Comparison of ENCODE assay signal across 17 cellular contexts in the genomic region with DNA sequence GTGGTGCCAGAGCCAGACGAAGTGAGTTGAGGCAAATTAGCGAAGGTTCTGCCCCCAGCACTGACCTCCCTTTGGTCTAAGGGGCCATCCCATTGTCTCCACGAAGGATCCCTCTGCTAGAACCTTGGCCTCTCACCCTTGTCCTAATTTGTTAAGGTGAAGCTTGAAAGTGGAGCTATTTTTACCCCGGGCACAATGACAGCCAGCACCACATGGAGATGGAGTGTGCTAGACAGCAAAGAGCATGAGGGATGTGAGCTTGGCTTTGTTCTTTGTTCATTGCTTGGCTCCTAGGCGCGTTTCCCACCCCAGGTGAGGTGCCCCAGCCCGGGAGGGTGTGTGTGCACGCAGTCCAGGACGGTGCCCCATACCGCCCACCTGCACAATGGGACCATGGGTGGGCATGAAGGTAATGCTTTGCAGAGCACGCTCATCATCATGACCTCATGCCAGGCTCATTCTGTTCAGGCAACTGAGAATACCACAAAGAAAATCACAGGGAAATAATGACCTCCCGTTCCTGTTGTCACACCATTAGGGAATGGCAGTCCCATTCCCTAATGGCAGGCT.
DNase-seq lines count a peak whose midpoint lies in the region; ATAC-seq and TF ChIP-seq lines count a peak whose summit lies in the region.
"Had no signal": no experiment of that assay in that cellular context is flagged by ENCODE, and none has a peak within 500 bp of the region (broad histone marks: within the 10 kb centered on the region; RNA-seq: fewer than 3 reads in every experiment).

No MANE protein-coding gene starts in this region.

- no peaks in the 10 kb centered on the region for H3K4me1 ChIP-seq in lung (ENCODE audit: control insufficient read depth in 2 of 2, insufficient read depth in 2 of 2, low read length in 2 of 2)
- H3K4me1 ChIP-seq: A549 had no signal

- H3K27me3 ChIP-seq in lung (ENCODE audit: control insufficient read depth, insufficient read depth) = no peaks in the 10 kb centered on the region

- H3K9me3 ChIP-seq in lung (ENCODE audit: control insufficient read depth in 2 of 2, insufficient read depth in 1 of 2, low read length in 1 of 2) = no peaks in the 10 kb centered on the region
- H3K9me3 ChIP-seq: A549 had no signal

- H3K4me3 ChIP-seq in lung = no peak overlapping the region
- H3K4me3 ChIP-seq: A549 had no signal

- H3K36me3 ChIP-seq in lung (ENCODE audit: control insufficient read depth in 2 of 2, insufficient read depth in 2 of 2, low read length in 2 of 2) = no peaks in the 10 kb centered on the region

- intact Hi-C loops in Right ventricle myocardium inferior (cut with DNase I) = no loop called here
- intact Hi-C loops in cardiac septum (cut with DNase I) = no loop called here
- intact Hi-C loops in left cardiac atrium (cut with DNase I) = loop anchor here in 1 of 2 donors (10.0 kb wide), 1 partner anchor 368 kb away; no protein-coding TSS in a partner anchor

- peak; percentile 76 for ATAC-seq in Right ventricle myocardium inferior
- ATAC-seq in left cardiac atrium = peak; percentile 24 to 27
- ATAC-seq in lung (ENCODE audit: insufficient read depth, low FRiP score) = peak; percentile 19
- no peak for ATAC-seq in GM21526 (IDR thresholded peaks at IDR 0.05; ENCODE audit: low FRiP score, unreplicated experiment)
- ATAC-seq in activated CD4-positive, CD25-positive, alpha-beta regulatory T cell treated with anti-CD3 and anti-CD28 coated beads, Interleukin-2, amount 50 U/mL, for 24 hours = no peak
- ATAC-seq: A549 had no signal

- 86 to 89% methylated on average over 12 of the region's 12 CpGs for WGBS in lung, 2 donors

- no peak overlapping the region for H3K27ac ChIP-seq in lung (ENCODE audit: low read depth in 1 of 2, low read length in 1 of 2)
- H3K27ac ChIP-seq: 22Rv1, A549, C4-2B had no signal

- TF ChIP-seq CTCF in lung (IDR thresholded peaks at IDR 0.05; ENCODE audit: control extremely low read depth, extremely low read depth) = no peak

- no peak for DNase-seq in Right ventricle myocardium inferior (ENCODE audit: missing footprints)
- DNase-seq in cardiac septum (ENCODE audit: low spot score) = no peak
- DNase-seq in left cardiac atrium = no peak
- no peak for DNase-seq in lung (ENCODE audit: low spot score)
- no peak for DNase-seq in NCI-H1694 (lab: John Stamatoyannopoulos, UW)
- DNase-seq: AML-193; CD4-positive, alpha-beta T cell; DMS153; DMS79 treated with DMSO at 0.1 percent for 48 hours; GF-D8; H9; IMR-90 had no signal

Comparison
In these comparisons a context has a peak if more than half of its experiments do, and no peak if none do; other contexts are left out.
1. ATAC-seq: peak in Right ventricle myocardium inferior (single experiment), left cardiac atrium (2 of 2) and lung (single experiment); none in GM21526 (single experiment) and activated CD4-positive, CD25-positive, alpha-beta regulatory T cell treated with anti-CD3 and anti-CD28 coated beads, Interleukin-2, amount 50 U/mL, for 24 hours (0 of 2).